8 cellular contexts compared by ENCODE assay signal in the genomic region with DNA sequence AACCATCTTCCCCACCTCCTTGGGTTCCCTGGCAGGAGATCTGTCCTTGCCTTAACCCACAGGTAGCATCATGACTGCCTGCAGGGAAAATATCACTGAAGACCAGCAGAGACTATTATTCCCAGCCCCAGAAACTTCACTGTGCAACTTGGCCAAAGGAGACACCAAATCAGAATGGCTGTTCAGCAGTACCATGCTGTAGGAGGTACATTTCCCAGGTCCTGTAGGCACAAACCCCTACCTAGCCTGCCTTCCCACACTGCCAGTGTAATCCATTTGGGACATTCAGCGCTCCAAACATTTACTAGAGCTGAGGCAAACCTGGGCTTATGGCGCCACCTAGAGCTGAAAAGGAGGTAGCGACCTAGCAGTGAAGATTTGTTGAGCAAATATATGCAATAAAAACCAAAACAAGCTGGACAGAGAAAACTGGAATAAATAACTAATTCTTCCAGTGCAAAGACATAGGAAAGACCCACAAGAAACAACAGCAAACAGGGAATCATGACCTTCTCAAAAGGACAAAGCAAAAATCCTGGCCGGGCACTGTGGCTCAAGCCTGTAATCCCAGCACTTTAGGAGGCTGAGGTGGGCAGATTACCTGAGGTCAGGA.
A peak's percentile ranks its signal among the peaks of the same experiment; 100 is the strongest.
DNase-seq lines count a peak whose midpoint lies in the region; ATAC-seq, FAIRE-seq and TF ChIP-seq lines count a peak whose summit lies in the region.

No MANE protein-coding gene starts in this region.

- peaks cover 0 to 7% (median 0%) of the 10 kb centered on the region in 9 donors for H3K9me3 Mint-ChIP-seq in naive thymus-derived CD8-positive, alpha-beta T cell

- H3K4me1 Mint-ChIP-seq in naive thymus-derived CD8-positive, alpha-beta T cell = peaks cover 0 to 4% (median 0%) of the 10 kb centered on the region in 4 donors

- intact Hi-C loops in endothelial cell of umbilical vein (cut with micrococcal nuclease) = loop anchor here (1.0 kb wide), 4 partner anchors 51 to 218 kb away; a partner anchor contains a TSS

- H3K4me2 ChIP-seq in endothelial cell of umbilical vein (ENCODE audit: insufficient read depth, low read length) = no peak overlapping the region

- peak; percentile 73 for TF ChIP-seq CTCF in endothelial cell of umbilical vein (IDR thresholded peaks at IDR 0.05; ENCODE audit: extremely low read depth in 1 of 2, insufficient read depth in 1 of 2, low read depth in 1 of 2, low read length in 2 of 2)

- H3K27me3 Mint-ChIP-seq in naive thymus-derived CD8-positive, alpha-beta T cell = no peaks in the 10 kb centered on the region

- dilution Hi-C loops in endothelial cell of umbilical vein (cut with MboI; ENCODE audit: extremely low pct_ligation_motif_present, low sequenced_read_pairs) = no loop called here

- no peak overlapping the region for H3K4me3 Mint-ChIP-seq in naive thymus-derived CD8-positive, alpha-beta T cell

- DNase-seq in DMS53 (lab: John Stamatoyannopoulos, UW) = peak; percentile 80
- DNase-seq in NCI-H1048 (lab: John Stamatoyannopoulos, UW) = peak; percentile 67
- DNase-seq in activated CD4-positive, alpha-beta T cell treated with anti-CD3 and anti-CD28 coated beads, Interleukin-2, amount 50 U/mL, for 1 hour = peak; percentile 33
- peak; percentile 71 for DNase-seq in endothelial cell of umbilical vein (ENCODE audit: low read depth, low spot score)
- DNase-seq in naive thymus-derived CD8-positive, alpha-beta T cell = peak in 9 of 10 donors; percentile 9 to 66 (median 48)
- DNase-seq in GM12891 (ENCODE audit: insufficient read length, low spot score) = no peak

- H3K79me2 ChIP-seq in endothelial cell of umbilical vein (ENCODE audit: control insufficient read depth, insufficient read depth, low read length) = peaks cover 2% of the 10 kb centered on the region

- FAIRE-seq in endothelial cell of umbilical vein (lab: Jason Lieb, UNC) = peak; percentile 54
- FAIRE-seq in GM12891 (lab: Jason Lieb, UNC) = no peak

- POLR2A ChIA-PET in endothelial cell of umbilical vein (lab: Charles Lee) = no interaction called here
- POLR2A ChIA-PET in naive thymus-derived CD8-positive, alpha-beta T cell (lab: Charles Lee) = interaction anchor here (0.7 to 1.1 kb wide), 2 partner anchors 25 to 61 kb away, joined by 5 read pairs; a partner anchor contains a TSS

- TF ChIP-seq POLR2A in endothelial cell of umbilical vein (IDR thresholded peaks at IDR 0.05; ENCODE audit: low read depth, low read length) (no peak), GM12891 (IDR thresholded peaks at IDR 0.05; ENCODE audit: low read depth, low read length) (no peak)

- BruUV-seq in endothelial cell of umbilical vein (replicated peaks; lab: Mats Ljungman, UMichigan) = no TSS peak

- no peaks in the 10 kb centered on the region for H4K20me1 ChIP-seq in endothelial cell of umbilical vein (replicated peaks; ENCODE audit: control insufficient read depth, extremely low read depth, insufficient read depth, low read length)

- H3K27ac ChIP-seq in endothelial cell of umbilical vein (ENCODE audit: insufficient read depth, low read depth, low read length) = no peak overlapping the region

- peak overlapping the region in 8 of 10 donors; percentile 10 to 79 (median 33) for H3K27ac Mint-ChIP-seq in naive thymus-derived CD8-positive, alpha-beta T cell

- ATAC-seq in GM21576 (IDR thresholded peaks at IDR 0.05; ENCODE audit: unreplicated experiment) (peak; percentile 70), HG02840 (IDR thresholded peaks at IDR 0.05; ENCODE audit: low FRiP score, unreplicated experiment) (no peak)
- peak; percentile 60 to 67 for ATAC-seq in naive thymus-derived CD8-positive, alpha-beta T cell

- CTCF ChIA-PET in endothelial cell of umbilical vein (lab: Charles Lee) = interaction anchor here (0.6 to 3.4 kb wide), 44 partner anchors 8 to 532 kb away, joined by 3 to 173 read pairs (median 5); a partner anchor contains a TSS

- H3K36me3 Mint-ChIP-seq in naive thymus-derived CD8-positive, alpha-beta T cell = peaks cover 12 to 75% (median 34%) of the 10 kb centered on the region in 3 donors

- H2AFZ ChIP-seq in endothelial cell of umbilical vein (ENCODE audit: low read depth, low read length) = no peak overlapping the region

- H3K9me1 ChIP-seq in endothelial cell of umbilical vein (replicated peaks; ENCODE audit: control insufficient read depth, extremely low read depth, insufficient read depth, low read length) = peaks cover under 1% of the 10 kb centered on the region

- H3K9ac ChIP-seq in endothelial cell of umbilical vein (replicated peaks; ENCODE audit: extremely low read depth, insufficient read depth, low read length) = peak overlapping the region; percentile 8

- no peaks in the 10 kb centered on the region for H3K27me3 ChIP-seq in endothelial cell of umbilical vein (ENCODE audit: control insufficient read depth in 2 of 2, insufficient read depth in 2 of 2, low read length in 2 of 2)

- H3K4me1 ChIP-seq in endothelial cell of umbilical vein (ENCODE audit: control insufficient read depth, extremely low read depth, insufficient read depth, low read length) = peaks cover 14% of the 10 kb centered on the region

- H3K4me3 ChIP-seq in endothelial cell of umbilical vein (replicated peaks in 1 of 3; ENCODE audit: insufficient read depth in 1 of 3, low read depth in 1 of 3, low read length in 3 of 3) = no peak overlapping the region

- H3K9me3 ChIP-seq in endothelial cell of umbilical vein (replicated peaks; ENCODE audit: control insufficient read depth, insufficient read depth, low read length) = no peaks in the 10 kb centered on the region

- H3K36me3 ChIP-seq in endothelial cell of umbilical vein (ENCODE audit: control insufficient read depth in 2 of 2, extremely low read depth in 1 of 2, insufficient read depth in 2 of 2, low read length in 2 of 2) = peaks cover 4 to 8% of the 10 kb centered on the region in 2 experiments

TF ChIP-seq in endothelial cell of umbilical vein, 7 proteins besides CTCF, POLR2A, EP300 and RAD21:
- TF ChIP-seq MYC (IDR thresholded peaks at IDR 0.05; ENCODE audit: low read depth, low read length) (no peak), GATA2 (IDR thresholded peaks at IDR 0.05; ENCODE audit: insufficient read depth, insufficient read length, low read depth, low read length) (no peak), EZH2 (IDR thresholded peaks at IDR 0.05; ENCODE audit: borderline replicate concordance, low read depth, low read length, severe bottlenecking) (no peak), FOS (IDR thresholded peaks at IDR 0.05; ENCODE audit: borderline replicate concordance, insufficient read depth, low read length) (no peak), JUN (IDR thresholded peaks at IDR 0.05; ENCODE audit: borderline replicate concordance, insufficient read depth, insufficient read length, low read depth) (no peak), POLR2AphosphoS5 (IDR thresholded peaks at IDR 0.05; ENCODE audit: insufficient read depth, low read depth, low read length) (no peak)
- TF ChIP-seq, protein P1, sequence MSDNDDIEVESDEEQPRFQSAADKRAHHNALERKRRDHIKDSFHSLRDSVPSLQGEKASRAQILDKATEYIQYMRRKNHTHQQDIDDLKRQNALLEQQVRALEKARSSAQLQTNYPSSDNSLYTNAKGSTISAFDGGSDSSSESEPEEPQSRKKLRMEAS (IDR thresholded peaks at IDR 0.05; ENCODE audit: insufficient read depth, insufficient read length) = no peak

TF ChIP-seq in GM12891, 5 proteins besides CTCF, POLR2A, EP300 and RAD21:
- no peak for TF ChIP-seq PAX5 (IDR thresholded peaks at IDR 0.05; ENCODE audit: insufficient read depth, low read length, severe bottlenecking)
- TF ChIP-seq TAF1 (IDR thresholded peaks at IDR 0.05; ENCODE audit: low read depth, low read length) = no peak
- no peak for TF ChIP-seq POU2F2 (IDR thresholded peaks at IDR 0.05; ENCODE audit: low read depth, low read length)
- TF ChIP-seq SPI1 (IDR thresholded peaks at IDR 0.05; ENCODE audit: low read depth, low read length) = no peak
- TF ChIP-seq POLR2AphosphoS5 (IDR thresholded peaks at IDR 0.05; ENCODE audit: low read depth, low read length) = no peak
